In the genomic region with DNA sequence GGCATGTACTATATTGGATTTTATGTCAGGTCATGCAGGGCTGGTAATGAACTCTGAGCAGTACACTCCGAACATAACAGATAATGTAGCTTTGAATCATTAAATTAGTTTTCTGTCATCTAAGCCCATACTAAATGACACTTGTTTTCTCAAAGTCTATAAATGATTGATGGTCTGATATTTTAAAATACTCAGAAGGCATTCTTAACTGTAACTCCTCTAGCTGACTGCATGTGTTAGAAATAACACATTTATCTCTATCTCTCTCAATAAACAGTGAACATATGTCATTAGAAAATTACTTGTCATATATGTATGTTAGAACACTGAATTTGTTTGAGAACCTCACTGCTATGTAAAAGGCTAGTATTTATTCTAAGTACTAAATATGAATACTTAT, we compare ENCODE assay signal across 20 cellular contexts.
DNase-seq lines count a peak whose midpoint lies in the region; ATAC-seq, FAIRE-seq and TF ChIP-seq lines count a peak whose summit lies in the region.
"Had no signal": no experiment of that assay in that cellular context is flagged by ENCODE, and none has a peak within 500 bp of the region (broad histone marks: within the 10 kb centered on the region; RNA-seq: fewer than 3 reads in every experiment).

No MANE protein-coding gene starts in this region.

- H3K9ac ChIP-seq in neural cell (ENCODE audit: low read length): no peak overlapping the region
- H3K9ac ChIP-seq: BLaER1 treated with 17β-estradiol and CSF1 and Interleukin-3, amounts not matched to agents 10 nM and 100 nM had no signal

- no peaks in the 10 kb centered on the region for H4K20me1 ChIP-seq in neural cell (ENCODE audit: insufficient read depth)
- H4K20me1 ChIP-seq: BLaER1 treated with 17β-estradiol and CSF1 and Interleukin-3, amounts not matched to agents 10 nM and 100 nM had no signal

- H3K79me2 ChIP-seq in neural cell (replicated peaks; ENCODE audit: insufficient read depth, low read length): no peaks in the 10 kb centered on the region

- H3K9me2 ChIP-seq in neural cell (ENCODE audit: insufficient read depth, low read length): no peaks in the 10 kb centered on the region

- H3K9me3 ChIP-seq in neural cell (ENCODE audit: low read length) (no peaks in the 10 kb centered on the region), prostate gland (no peaks in the 10 kb centered on the region)
- H3K9me3 ChIP-seq: BLaER1 treated with 17β-estradiol and CSF1 and Interleukin-3, amounts not matched to agents 10 nM and 100 nM; Caco-2 had no signal

- DNase-seq in H54 (ENCODE audit: insufficient read length, low spot score) (no peak), NCI-H69 (lab: John Stamatoyannopoulos, UW) (peak; percentile 89), prostate gland (ENCODE audit: low spot score) (no peak)
- DNase-seq: AML-193; Caco-2; Calu3; CD4-positive, alpha-beta T cell; CD8-positive, alpha-beta T cell; DMS79 treated with DMSO at 0.1 percent for 48 hours; GF-D8 had no signal

- H2AFZ ChIP-seq in neural cell (ENCODE audit: low read depth, low read length): no peak overlapping the region

- no peaks in the 10 kb centered on the region for H3K4me1 ChIP-seq in prostate gland (replicated peaks)
- H3K4me1 ChIP-seq: A549; BLaER1 treated with 17β-estradiol and CSF1 and Interleukin-3, amounts not matched to agents 10 nM and 100 nM; Caco-2 had no signal

- H3K27me3 ChIP-seq in neural cell (ENCODE audit: insufficient read depth, low read depth, low read length) (no peaks in the 10 kb centered on the region), prostate gland (replicated peaks; ENCODE audit: insufficient read depth) (no peaks in the 10 kb centered on the region)
- H3K27me3 ChIP-seq: BLaER1 treated with 17β-estradiol and CSF1 and Interleukin-3, amounts not matched to agents 10 nM and 100 nM had no signal

- peak; percentile 92 for TF ChIP-seq EP300 in neural cell (conservative IDR thresholded peaks at IDR 0.05; ENCODE audit: poor library complexity, severe bottlenecking)

- intact Hi-C loops in prostate gland (cut with DNase I): no loop called here

- H3F3A ChIP-seq in neural cell (ENCODE audit: insufficient read depth, low read length, poor library complexity, severe bottlenecking): no peaks in the 10 kb centered on the region

- H3K4me3 ChIP-seq in neural cell (ENCODE audit: low read length) (no peak overlapping the region), prostate gland (no peak overlapping the region)
- H3K4me3 ChIP-seq: A549; BLaER1 treated with 17β-estradiol and CSF1 and Interleukin-3, amounts not matched to agents 10 nM and 100 nM had no signal

- H3K36me3 ChIP-seq in neural cell (ENCODE audit: insufficient read depth, low read length) (no peaks in the 10 kb centered on the region), prostate gland (no peaks in the 10 kb centered on the region)
- H3K36me3 ChIP-seq: BLaER1 treated with 17β-estradiol and CSF1 and Interleukin-3, amounts not matched to agents 10 nM and 100 nM had no signal

- no peak for TF ChIP-seq RAD21 in neural cell (conservative IDR thresholded peaks at IDR 0.05)

- TF ChIP-seq POLR2A in H54 (IDR thresholded peaks at IDR 0.05; ENCODE audit: low read depth, low read length) (no peak), prostate gland (IDR thresholded peaks at IDR 0.05) (no peak)

- H3K4me2 ChIP-seq in neural cell (ENCODE audit: low read length): no peak overlapping the region
- H3K4me2 ChIP-seq: A549; BLaER1 treated with 17β-estradiol and CSF1 and Interleukin-3, amounts not matched to agents 10 nM and 100 nM had no signal

- H3K27ac ChIP-seq in neural cell (ENCODE audit: low read length) (no peak overlapping the region), prostate gland (no peak overlapping the region)
- H3K27ac ChIP-seq: 22Rv1; A549; BLaER1 treated with 17β-estradiol and CSF1 and Interleukin-3, amounts not matched to agents 10 nM and 100 nM; C4-2B had no signal

- TF ChIP-seq CTCF in neural cell (IDR thresholded peaks at IDR 0.05; ENCODE audit: poor library complexity, severe bottlenecking): no peak
- TF ChIP-seq CTCF in prostate gland (IDR thresholded peaks at IDR 0.05): no peak

- FAIRE-seq in H54 (lab: Jason Lieb, UNC): peak; percentile 38
- FAIRE-seq: A549, D721Med, G401.6, GM12891, GM19239 had no signal

- no peak for ATAC-seq in HG03045 (IDR thresholded peaks at IDR 0.05; ENCODE audit: unreplicated experiment)
- ATAC-seq: A549; CD8-positive, alpha-beta T cell had no signal

- WGBS in prostate gland: 64% methylated on average over 1 of the region's 1 CpG

TF ChIP-seq in neural cell, 6 proteins besides CTCF, POLR2A, EP300 and RAD21:
- no peak for TF ChIP-seq EZH2 (IDR thresholded peaks at IDR 0.05; ENCODE audit: borderline replicate concordance, insufficient read depth, low read length, poor library complexity, severe bottlenecking)
- TF ChIP-seq POLR2AphosphoS5 (IDR thresholded peaks at IDR 0.05): peak; percentile 56
- TF ChIP-seq, protein P1, sequence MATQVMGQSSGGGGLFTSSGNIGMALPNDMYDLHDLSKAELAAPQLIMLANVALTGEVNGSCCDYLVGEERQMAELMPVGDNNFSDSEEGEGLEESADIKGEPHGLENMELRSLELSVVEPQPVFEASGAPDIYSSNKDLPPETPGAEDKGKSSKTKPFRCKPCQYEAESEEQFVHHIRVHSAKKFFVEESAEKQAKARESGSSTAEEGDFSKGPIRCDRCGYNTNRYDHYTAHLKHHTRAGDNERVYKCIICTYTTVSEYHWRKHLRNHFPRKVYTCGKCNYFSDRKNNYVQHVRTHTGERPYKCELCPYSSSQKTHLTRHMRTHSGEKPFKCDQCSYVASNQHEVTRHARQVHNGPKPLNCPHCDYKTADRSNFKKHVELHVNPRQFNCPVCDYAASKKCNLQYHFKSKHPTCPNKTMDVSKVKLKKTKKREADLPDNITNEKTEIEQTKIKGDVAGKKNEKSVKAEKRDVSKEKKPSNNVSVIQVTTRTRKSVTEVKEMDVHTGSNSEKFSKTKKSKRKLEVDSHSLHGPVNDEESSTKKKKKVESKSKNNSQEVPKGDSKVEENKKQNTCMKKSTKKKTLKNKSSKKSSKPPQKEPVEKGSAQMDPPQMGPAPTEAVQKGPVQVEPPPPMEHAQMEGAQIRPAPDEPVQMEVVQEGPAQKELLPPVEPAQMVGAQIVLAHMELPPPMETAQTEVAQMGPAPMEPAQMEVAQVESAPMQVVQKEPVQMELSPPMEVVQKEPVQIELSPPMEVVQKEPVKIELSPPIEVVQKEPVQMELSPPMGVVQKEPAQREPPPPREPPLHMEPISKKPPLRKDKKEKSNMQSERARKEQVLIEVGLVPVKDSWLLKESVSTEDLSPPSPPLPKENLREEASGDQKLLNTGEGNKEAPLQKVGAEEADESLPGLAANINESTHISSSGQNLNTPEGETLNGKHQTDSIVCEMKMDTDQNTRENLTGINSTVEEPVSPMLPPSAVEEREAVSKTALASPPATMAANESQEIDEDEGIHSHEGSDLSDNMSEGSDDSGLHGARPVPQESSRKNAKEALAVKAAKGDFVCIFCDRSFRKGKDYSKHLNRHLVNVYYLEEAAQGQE (IDR thresholded peaks at IDR 0.05; ENCODE audit: borderline replicate concordance): no peak
- TF ChIP-seq MXI1 (conservative IDR thresholded peaks at IDR 0.05; ENCODE audit: poor library complexity, severe bottlenecking): no peak
- TF ChIP-seq SMC3 (conservative IDR thresholded peaks at IDR 0.05; ENCODE audit: poor library complexity): no peak
- TF ChIP-seq TAF1 (IDR thresholded peaks at IDR 0.05; ENCODE audit: low read depth): no peak
